In genomic region chr1:109282497-109282951, GRCh38 we compare ENCODE assay signal across 9 cellular contexts. TPM values are rescaled to one million over a fixed set of nuclear protein-coding genes. Genes with fewer than 3 reads are reported as not detected.
DNase-seq lines count a peak whose midpoint lies in the region; ATAC-seq, FAIRE-seq and TF ChIP-seq lines count a peak whose summit lies in the region.
"Had no signal": no experiment of that assay in that cellular context is flagged by ENCODE, and none has a peak within 500 bp of the region (broad histone marks: within the 10 kb centered on the region; RNA-seq: fewer than 3 reads in every experiment).

No MANE protein-coding gene starts in this region.

- H3K27me3 ChIP-seq in CD4-positive, CD25-positive, alpha-beta regulatory T cell (ENCODE audit: control insufficient read depth, insufficient read depth, low read length) = no peaks in the 10 kb centered on the region
- H3K27me3 ChIP-seq in MM.1S (replicated peaks; ENCODE audit: insufficient read depth, low read length) (no peaks in the 10 kb centered on the region), H1 (replicated peaks in 1 of 4; ENCODE audit: control insufficient read depth in 3 of 4, extremely low read depth in 1 of 4, insufficient read depth in 3 of 4, low read length in 3 of 4) (no peaks in the 10 kb centered on the region), neuron (ENCODE audit: insufficient read depth, low read length) (no peaks in the 10 kb centered on the region)

- H2BK5ac ChIP-seq in H1 (ENCODE audit: low read depth, low read length) = peak overlapping the region; percentile 76

- no peaks in the 10 kb centered on the region for H3K9me2 ChIP-seq in MM.1S (replicated peaks; ENCODE audit: insufficient read depth, low read length)

- H3K9me3 Mint-ChIP-seq in CD4-positive, CD25-positive, alpha-beta regulatory T cell = no peaks in the 10 kb centered on the region

- H3K9me3 ChIP-seq in CD4-positive, CD25-positive, alpha-beta regulatory T cell (ENCODE audit: control insufficient read depth in 2 of 2, low read length in 2 of 2) = no peaks in the 10 kb centered on the region
- no peaks in the 10 kb centered on the region for H3K9me3 ChIP-seq in MM.1S (replicated peaks; ENCODE audit: insufficient read depth, low read length)
- H3K9me3 ChIP-seq in H1 (ENCODE audit: insufficient read depth in 2 of 2, low read depth in 1 of 2, low read length in 1 of 2) = no peaks in the 10 kb centered on the region
- H3K9me3 ChIP-seq in neuron (ENCODE audit: low read length) = no peaks in the 10 kb centered on the region

- no peak for TF ChIP-seq CTCF in MM.1S (IDR thresholded peaks at IDR 0.05; ENCODE audit: low read length)
- TF ChIP-seq CTCF in H1 (IDR thresholded peaks at IDR 0.05; ENCODE audit: control extremely low read depth in 1 of 3, insufficient read depth in 1 of 3, low read depth in 1 of 3, low read length in 3 of 3) = peak in 1 of 3 experiments; percentile 1; a peak in 1 of 4 replicates

- peaks cover 7% of the 10 kb centered on the region; the same call in 1 of the 2 replicates for H3K79me2 ChIP-seq in MM.1S (ENCODE audit: low read length)
- peaks cover 0 to 16% of the 10 kb centered on the region in 2 experiments; a peak in 3 of 4 replicates for H3K79me2 ChIP-seq in H1 (ENCODE audit: control insufficient read depth in 1 of 2, insufficient read depth in 2 of 2, low read length in 2 of 2)

- no peak overlapping the region for H2AK5ac ChIP-seq in H1 (ENCODE audit: low read depth, low read length)

- 1% methylated on average over 9 of the region's 10 CpGs; no CpG with 5 or more reads in 1 of the 2 experiments for WGBS in H1 (ENCODE audit: extremely low coverage in 1 of 2, insufficient coverage in 1 of 2, insufficient read length in 1 of 2, insufficient replicate concordance in 2 of 2, low coverage in 1 of 2, low lambda C conversion rate in 2 of 2, missing lambda C conversion rate in 1 of 2), 2 experiments

- H3K23me2 ChIP-seq in H1 (ENCODE audit: low read depth, low read length) = peaks cover 12% of the 10 kb centered on the region

- H2BK12ac ChIP-seq in H1 (ENCODE audit: low read depth, low read length) = no peak overlapping the region

- DNase-seq in CD4-positive, CD25-positive, alpha-beta regulatory T cell = no peak
- DNase-seq in MM.1S (no peak), H1 (ENCODE audit: low read depth in 1 of 2, low spot score in 2 of 2) (no peak), dermis blood vessel endothelial cell (no peak)
- DNase-seq in stimulated activated CD4-positive, alpha-beta T cell treated with anti-CD3 and anti-CD28 coated beads, Interleukin-4, amount 100 ng/mL, for 1 hour = no peak

- no peak overlapping the region for H3K27ac ChIP-seq in CD4-positive, CD25-positive, alpha-beta regulatory T cell (ENCODE audit: insufficient read depth, low read length, poor library complexity, severe bottlenecking)
- H3K27ac ChIP-seq in MM.1S (ENCODE audit: low read length) = no peak overlapping the region
- H3K27ac ChIP-seq in H1 (ENCODE audit: low read depth, low read length) = peak overlapping the region; percentile 74; the same call in 1 of the 2 replicates

- no peaks in the 10 kb centered on the region for H3K36me3 ChIP-seq in CD4-positive, CD25-positive, alpha-beta regulatory T cell (ENCODE audit: control insufficient read depth, insufficient read depth, low read length)
- H3K36me3 ChIP-seq in MM.1S (replicated peaks; ENCODE audit: insufficient read depth, low read length) (no peaks in the 10 kb centered on the region), H1 (ENCODE audit: control insufficient read depth in 2 of 4, insufficient read depth in 4 of 4, low read length in 3 of 4) (peaks cover 10 to 22% (median 16%) of the 10 kb centered on the region in 4 experiments; a peak in 6 of 8 replicates), neuron (ENCODE audit: insufficient read depth, low read length) (peaks cover 36% of the 10 kb centered on the region)

- H3K23ac ChIP-seq in H1 (ENCODE audit: insufficient read length) = no peak overlapping the region

- H4K8ac ChIP-seq in H1 (ENCODE audit: extremely low read depth, insufficient read depth, low read length) = no peak overlapping the region; the same call in 1 of the 2 replicates

- no peak overlapping the region for H3K4ac ChIP-seq in H1 (replicated peaks; ENCODE audit: insufficient read length, low read depth, low read length)

- no peak overlapping the region for H2BK120ac ChIP-seq in H1 (replicated peaks; ENCODE audit: low read depth, low read length)

- FAIRE-seq in H1 (lab: Jason Lieb, UNC) = no peak
- FAIRE-seq: colon had no signal

- no peak overlapping the region for H2BK20ac ChIP-seq in H1 (ENCODE audit: low read length)

- no peak for TF ChIP-seq RAD21 in H1 (IDR thresholded peaks at IDR 0.05 in 1 of 2, conservative IDR thresholded peaks at IDR 0.05 in 1 of 2; ENCODE audit: low read depth in 2 of 2, low read length in 2 of 2)

- peaks cover under 1% of the 10 kb centered on the region for H3K27me3 Mint-ChIP-seq in CD4-positive, CD25-positive, alpha-beta regulatory T cell

- H2AFZ ChIP-seq in MM.1S (ENCODE audit: low read length) (peak overlapping the region; percentile 86), H1 (ENCODE audit: low read length) (0 out of 2 replicates have a peak overlapping the region, but pooled peaks have one; percentile 80), neuron (ENCODE audit: low read depth, low read length) (peak overlapping the region; percentile 7)

- no peak for TF ChIP-seq EP300 in H1 (IDR thresholded peaks at IDR 0.05; ENCODE audit: borderline replicate concordance in 1 of 2, low read depth in 2 of 2, low read length in 2 of 2)

- H3K36me3 Mint-ChIP-seq in CD4-positive, CD25-positive, alpha-beta regulatory T cell = no peaks in the 10 kb centered on the region

- H3K9ac ChIP-seq in MM.1S (ENCODE audit: low read length) = peak overlapping the region; percentile 31; the same call in 1 of the 2 replicates
- peak overlapping the region; percentile 1 to 65 (median 56); a peak in 6 of 7 replicates for H3K9ac ChIP-seq in H1 (replicated peaks in 1 of 4; ENCODE audit: extremely low read depth in 1 of 4, low read depth in 3 of 4, low read length in 3 of 4)

- peak overlapping the region; percentile 91 to 98 (median 95) for H3K4me3 Mint-ChIP-seq in CD4-positive, CD25-positive, alpha-beta regulatory T cell

- H3K4me3 ChIP-seq in CD4-positive, CD25-positive, alpha-beta regulatory T cell (ENCODE audit: low read depth, low read length) = peak overlapping the region; percentile 96
- peak overlapping the region; percentile 80 for H3K4me3 ChIP-seq in MM.1S (ENCODE audit: low read length)
- peak overlapping the region; percentile 54 to 95 (median 86) for H3K4me3 ChIP-seq in H1 (ENCODE audit: extremely low read depth in 1 of 4, insufficient read depth in 2 of 4, low read depth in 3 of 4, low read length in 4 of 4)
- H3K4me3 ChIP-seq in neuron (ENCODE audit: low read length) = peak overlapping the region; percentile 86

- ATAC-seq in CD4-positive, CD25-positive, alpha-beta regulatory T cell (ENCODE audit: low read depth in 2 of 2) = no peak
- no peak for ATAC-seq in HG02884 (IDR thresholded peaks at IDR 0.05; ENCODE audit: unreplicated experiment)
- ATAC-seq in GM19452 (IDR thresholded peaks at IDR 0.05; ENCODE audit: unreplicated experiment) = no peak

- no peak overlapping the region for H2BK15ac ChIP-seq in H1 (ENCODE audit: low read length)

- no peak overlapping the region for H4K5ac ChIP-seq in H1 (ENCODE audit: insufficient read length, low read depth, low read length)

- H3K18ac ChIP-seq in H1 (ENCODE audit: extremely low read depth, low read length) = peak overlapping the region; percentile 2

- peaks cover 10% of the 10 kb centered on the region; the same call in 1 of the 2 replicates for H3F3A ChIP-seq in MM.1S (ENCODE audit: insufficient read depth, low read length)

- no peak for TF ChIP-seq POLR2A in H1 (IDR thresholded peaks at IDR 0.05; ENCODE audit: control extremely low read depth in 1 of 2, low read depth in 2 of 2, low read length in 2 of 2)

- peaks cover 16% of the 10 kb centered on the region for H3K4me1 ChIP-seq in CD4-positive, CD25-positive, alpha-beta regulatory T cell (ENCODE audit: control insufficient read depth, insufficient read depth, low read length, poor library complexity, severe bottlenecking)
- peaks cover 14% of the 10 kb centered on the region; the same call in 1 of the 2 replicates for H3K4me1 ChIP-seq in MM.1S (ENCODE audit: low read length)
- H3K4me1 ChIP-seq in H1 (replicated peaks in 1 of 4; ENCODE audit: control insufficient read depth in 3 of 4, insufficient read depth in 4 of 4, low read length in 3 of 4) = peaks cover 10 to 12% (median 10%) of the 10 kb centered on the region in 4 experiments
- peaks cover 69% of the 10 kb centered on the region for H3K4me1 ChIP-seq in neuron (ENCODE audit: insufficient read depth, low read length)

- peak overlapping the region in 2 of 3 donors; percentile 73 to 89 for H3K27ac Mint-ChIP-seq in CD4-positive, CD25-positive, alpha-beta regulatory T cell

- peaks cover 2 to 34% (median 18%) of the 10 kb centered on the region in 4 donors for H3K4me1 Mint-ChIP-seq in CD4-positive, CD25-positive, alpha-beta regulatory T cell

- no peak overlapping the region for H3K14ac ChIP-seq in H1 (ENCODE audit: insufficient read length)

- peaks cover 7% of the 10 kb centered on the region for H3K79me1 ChIP-seq in H1 (ENCODE audit: low read depth, low read length)

- CTCF ChIA-PET in H1 (lab: Charles Lee; ENCODE audit: partially characterized antibody) = interaction anchor here (0.6 to 3.0 kb wide), 13 partner anchors 13 to 338 kb away, joined by 3 to 30 read pairs (median 3); partner anchors contain the start of genes CYB561D1 and SORT1

- peak overlapping the region; percentile 7 for H3K56ac ChIP-seq in H1 (replicated peaks; ENCODE audit: insufficient read length, low read depth, low read length)

- H4K91ac ChIP-seq in H1 (replicated peaks; ENCODE audit: insufficient read length, low read length) = peak overlapping the region; percentile 20

- H3K4me2 ChIP-seq in MM.1S (ENCODE audit: low read depth, low read length) (peak overlapping the region; percentile 89), H1 (ENCODE audit: insufficient read depth in 1 of 2, low read depth in 2 of 2, low read length in 2 of 2) (peak overlapping the region; percentile 84 to 91)

- POLR2A ChIA-PET in H1 (lab: Charles Lee; ENCODE audit: partially characterized antibody) = interaction anchor here (0.8 to 2.3 kb wide), 17 partner anchors 9 to 536 kb away, joined by 3 to 18 read pairs (median 4); partner anchors contain the start of genes MYBPHL, SARS1, SORT1 and STXBP3

- H4K20me1 ChIP-seq in MM.1S (ENCODE audit: insufficient read depth, low read length) (no peaks in the 10 kb centered on the region), H1 (replicated peaks in 1 of 2; ENCODE audit: control insufficient read depth in 1 of 2, insufficient read depth in 2 of 2, low read length in 2 of 2) (no peaks in the 10 kb centered on the region)

RNA-seq across cellular contexts. Expression of gene PSRC1, which starts 0.4 kb away (rescaled TPM):
- 0.74 TPM for total RNA-seq in CD4-positive, CD25-positive, alpha-beta regulatory T cell
- 1 to 10 TPM in 1 of 4 donors, under 1 TPM in 3; 0.14 to 1.0 (median 0.38) TPM for polyA plus RNA-seq in CD4-positive, CD25-positive, alpha-beta regulatory T cell
- total RNA-seq in H1 (2021; fragmentation: NEBNext Ultra II Directional; extraction: Animal tissue kit (Norgen Biotek cat#: 25700)) = 67.3 and 69.6 TPM in 2 replicates
- 56.1 and 83.3 TPM in 2 replicates for polyA plus RNA-seq in H1 (2011; rRNA removed)
- polyA plus RNA-seq in H1 (2011; cell fraction: cytosol; rRNA removed) = 61.4 TPM
- polyA plus RNA-seq in H1 (2011; cell fraction: nucleus; rRNA removed) = 94.4 TPM
- polyA plus RNA-seq in H1 (2012, experiment 1 of 2) = 49.1 to 60.0 TPM (median 56.5 TPM) in 4 replicates
- polyA plus RNA-seq in H1 (2012, experiment 2 of 2) = 58.9 TPM
- 54.5 TPM for polyA plus RNA-seq in H1 (2013, experiment 1 of 2)
- polyA plus RNA-seq in H1 (2013, experiment 2 of 2) = 53.3 TPM
- 16.6 and 25.5 TPM in 2 replicates for polyA minus RNA-seq in H1 (2011; rRNA and poly(A)+ RNA removed)
- polyA minus RNA-seq in H1 (2011; cell fraction: cytosol; rRNA and poly(A)+ RNA removed) = 24.0 TPM
- 21.1 TPM for polyA minus RNA-seq in H1 (2011; cell fraction: nucleus; rRNA and poly(A)+ RNA removed)
- 1.0 and 8.4 TPM in 2 replicates for total RNA-seq in dermis blood vessel endothelial cell

RNA-seq across cellular contexts. Expression of gene MYBPHL, which starts 24.3 kb away (rescaled TPM):
- total RNA-seq in CD4-positive, CD25-positive, alpha-beta regulatory T cell = not detected
- not detected for polyA plus RNA-seq in CD4-positive, CD25-positive, alpha-beta regulatory T cell
- 0.30 TPM in 1 of 2 replicates, not detected in the other for total RNA-seq in H1 (2021; fragmentation: NEBNext Ultra II Directional; extraction: Animal tissue kit (Norgen Biotek cat#: 25700))
- 0.24 and 0.58 TPM in 2 replicates for polyA plus RNA-seq in H1 (2011; rRNA removed)
- polyA plus RNA-seq in H1 (2011; cell fraction: cytosol; rRNA removed) = 0.17 TPM
- polyA plus RNA-seq in H1 (2011; cell fraction: nucleus; rRNA removed) = 0.66 TPM
- polyA plus RNA-seq in H1 (2012, experiment 1 of 2) = 0.20 to 0.83 TPM (median 0.55 TPM) in 3 of 4 replicates, not detected in the other
- polyA plus RNA-seq in H1 (2012, experiment 2 of 2) = not detected
- polyA plus RNA-seq in H1 (2013, experiment 1 of 2) = 0.24 TPM
- 0.09 TPM for polyA plus RNA-seq in H1 (2013, experiment 2 of 2)
- polyA minus RNA-seq in H1 (2011; rRNA and poly(A)+ RNA removed) = 0.37 TPM in 1 of 2 replicates, not detected in the other
- polyA minus RNA-seq in H1 (2011; cell fraction: cytosol; rRNA and poly(A)+ RNA removed) = 0.81 TPM
- polyA minus RNA-seq in H1 (2011; cell fraction: nucleus; rRNA and poly(A)+ RNA removed) = not detected
- not detected in 2 replicates for total RNA-seq in dermis blood vessel endothelial cell

RNA-seq across cellular contexts. Expression of gene CELSR2, which starts 33.2 kb away (rescaled TPM):
- total RNA-seq in CD4-positive, CD25-positive, alpha-beta regulatory T cell = 2.5 TPM
- polyA plus RNA-seq in CD4-positive, CD25-positive, alpha-beta regulatory T cell = under 1 TPM; 0.02 to 0.24 (median 0.11) TPM
- total RNA-seq in H1 (2021; fragmentation: NEBNext Ultra II Directional; extraction: Animal tissue kit (Norgen Biotek cat#: 25700)) = 27.7 and 28.0 TPM in 2 replicates
- 12.0 and 25.9 TPM in 2 replicates for polyA plus RNA-seq in H1 (2011; rRNA removed)
- 12.4 TPM for polyA plus RNA-seq in H1 (2011; cell fraction: cytosol; rRNA removed)
- polyA plus RNA-seq in H1 (2011; cell fraction: nucleus; rRNA removed) = 59.6 TPM
- 15.3 to 24.5 TPM (median 21.9 TPM) in 4 replicates for polyA plus RNA-seq in H1 (2012, experiment 1 of 2)
- polyA plus RNA-seq in H1 (2012, experiment 2 of 2) = 16.0 TPM
- 19.9 TPM for polyA plus RNA-seq in H1 (2013, experiment 1 of 2)
- polyA plus RNA-seq in H1 (2013, experiment 2 of 2) = 16.0 TPM
- 37.3 and 50.6 TPM in 2 replicates for polyA minus RNA-seq in H1 (2011; rRNA and poly(A)+ RNA removed)
- 28.1 TPM for polyA minus RNA-seq in H1 (2011; cell fraction: cytosol; rRNA and poly(A)+ RNA removed)
- 39.4 TPM for polyA minus RNA-seq in H1 (2011; cell fraction: nucleus; rRNA and poly(A)+ RNA removed)
- 1.4 and 1.8 TPM in 2 replicates for total RNA-seq in dermis blood vessel endothelial cell

Comparison
In these comparisons a context has a peak if more than half of its experiments do, and no peak if none do; other contexts are left out.
1. H2AFZ ChIP-seq: peak in every context shown above with its lines; median percentile 86 in MM.1S; 80 in H1; 7 in neuron.